Comparison of ENCODE assay signal across 8 cellular contexts in the genomic region with DNA sequence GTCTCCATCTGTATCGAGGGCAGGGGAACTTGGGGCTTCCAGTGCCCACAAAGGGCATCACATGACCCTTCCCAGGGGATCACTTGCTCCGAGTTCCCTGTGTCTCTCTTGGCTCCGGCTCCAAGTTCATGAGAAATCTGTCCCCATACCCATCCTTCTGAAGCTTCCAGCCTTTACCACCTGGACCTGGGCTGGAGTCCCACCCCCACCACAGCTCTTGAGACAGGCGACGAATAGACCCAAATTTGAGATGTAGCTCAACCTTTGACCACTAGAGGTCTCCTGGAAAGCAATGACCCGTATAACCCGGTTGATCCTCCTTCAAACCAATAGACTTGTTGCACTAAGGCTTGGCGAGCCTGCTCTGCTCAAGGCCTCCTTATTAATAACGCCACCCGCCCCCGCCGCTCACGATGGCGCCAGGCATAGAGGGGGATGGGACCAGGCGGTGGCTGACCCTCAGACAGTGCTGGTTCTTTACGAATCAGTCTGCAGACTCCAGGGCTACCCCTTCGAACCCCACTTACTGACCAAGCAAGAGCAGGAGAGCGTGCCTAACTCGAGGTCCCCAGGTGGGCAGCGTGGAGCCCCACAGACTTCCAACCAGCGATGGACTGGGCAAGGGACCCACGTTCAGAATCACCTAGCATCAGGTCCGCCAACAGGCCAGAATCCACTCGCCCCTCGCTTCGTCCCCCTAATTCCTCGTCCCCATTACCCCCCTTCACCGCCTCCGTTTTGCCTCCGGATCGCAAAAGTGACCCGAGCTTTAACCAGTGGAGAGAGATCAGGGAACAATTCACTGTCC. TPM values are rescaled to one million over a fixed set of nuclear protein-coding genes. Genes with fewer than 3 reads are reported as not detected.
DNase-seq lines count a peak whose midpoint lies in the region; ATAC-seq and TF ChIP-seq lines count a peak whose summit lies in the region.

No MANE protein-coding gene starts in this region.

- ATAC-seq in GM19467 (IDR thresholded peaks at IDR 0.05; ENCODE audit: unreplicated experiment) (peak; percentile 58), HG03558 (IDR thresholded peaks at IDR 0.05; ENCODE audit: extremely low read depth, unreplicated experiment) (peak; percentile 45)

- intact Hi-C loops in ascending aorta (cut with DNase I): loop anchor here (2.0 to 10.0 kb wide), 3 partner anchors 145 to 1082 kb away; no protein-coding TSS in a partner anchor

- peak; percentile 88 for DNase-seq in DMS53 (lab: John Stamatoyannopoulos, UW)
- peak; percentile 26 to 58 for DNase-seq in SJCRH30
- DNase-seq in ascending aorta (ENCODE audit: low spot score in 2 of 2): peak in 1 of 2 donors; percentile 82
- peak in 43 of 51 donors; percentile 8 to 78 (median 33) for DNase-seq in hypothalamus (lab: John Stamatoyannopoulos, UW)
- DNase-seq in cortex of kidney (lab: John Stamatoyannopoulos, UW): no peak

- H3K27ac ChIP-seq in SJCRH30 (no peak overlapping the region), ascending aorta (peak overlapping the region; percentile 32 to 56), rectal smooth muscle tissue (ENCODE audit: low read depth, low read length) (no peak overlapping the region)

- H3K4me1 ChIP-seq in SJCRH30 (peaks cover 8% of the 10 kb centered on the region; the same call in 1 of the 2 replicates), ascending aorta (peaks cover 0 to 20% of the 10 kb centered on the region in 2 donors), rectal smooth muscle tissue (ENCODE audit: control insufficient read depth, insufficient read depth, low read length) (peaks cover 2% of the 10 kb centered on the region)

- H3K27me3 ChIP-seq in SJCRH30 (no peaks in the 10 kb centered on the region), ascending aorta (no peaks in the 10 kb centered on the region), rectal smooth muscle tissue (ENCODE audit: control insufficient read depth, insufficient read depth, low read length) (no peaks in the 10 kb centered on the region)

- H3K9ac ChIP-seq in rectal smooth muscle tissue (ENCODE audit: low read length): peak overlapping the region; percentile 5

- H3K36me3 ChIP-seq in SJCRH30 (no peaks in the 10 kb centered on the region), ascending aorta (no peaks in the 10 kb centered on the region), rectal smooth muscle tissue (ENCODE audit: control insufficient read depth, insufficient read depth, low read length) (no peaks in the 10 kb centered on the region)

- peak; percentile 61 to 66 (median 64) for TF ChIP-seq CTCF in ascending aorta (IDR thresholded peaks at IDR 0.05)

- H3K9me3 ChIP-seq in SJCRH30 (replicated peaks) (no peaks in the 10 kb centered on the region), ascending aorta (no peaks in the 10 kb centered on the region)

- H3K4me3 ChIP-seq in SJCRH30 (no peak overlapping the region), ascending aorta (peak overlapping the region; percentile 49 to 57), rectal smooth muscle tissue (ENCODE audit: low read length) (peak overlapping the region; percentile 61)

RNA-seq across cellular contexts. Expression of gene ARID5B, which starts 4.4 kb away (rescaled TPM):
- 10.3 and 10.5 TPM in 2 replicates for total RNA-seq in SJCRH30 (2014; rRNA removed; shearing (Covaris generic))
- total RNA-seq in ascending aorta: 92.5 TPM

Comparison
In these comparisons a context has a peak if more than half of its experiments do, and no peak if none do; other contexts are left out.
1. H3K27ac ChIP-seq: peak in ascending aorta (2 of 2); none in SJCRH30 (single experiment) and rectal smooth muscle tissue (single experiment).